Comparison of ENCODE assay signal across 8 cellular contexts in the genomic region with DNA sequence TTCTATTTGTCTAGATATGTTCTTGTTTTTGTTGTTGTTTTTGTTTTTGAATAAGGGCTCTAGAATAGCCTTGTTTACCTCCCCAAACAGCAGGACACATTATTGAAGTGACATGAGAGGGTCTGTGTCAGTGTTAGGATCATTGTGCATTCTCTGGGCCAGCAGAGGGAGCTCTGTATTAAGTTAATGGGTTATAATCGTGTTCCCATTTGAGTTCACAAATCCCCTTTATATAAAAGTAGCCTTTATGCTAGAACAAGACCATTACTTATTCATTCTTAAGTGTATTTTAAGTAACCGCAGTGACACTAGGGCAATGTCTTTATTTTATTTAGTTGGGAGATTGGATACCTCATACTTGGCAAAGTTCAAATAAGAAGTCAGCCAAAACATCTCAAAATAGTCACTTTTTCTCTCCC. TPM values are rescaled to one million over a fixed set of nuclear protein-coding genes. Genes with fewer than 3 reads are reported as not detected.
DNase-seq lines count a peak whose midpoint lies in the region; ATAC-seq, FAIRE-seq and TF ChIP-seq lines count a peak whose summit lies in the region.

No MANE protein-coding gene starts in this region.

- DNase-seq in CD8-positive, alpha-beta memory T cell, result peak; percentile 13 to 55 (median 19)
- peak; percentile 79 for DNase-seq in HS-27A (ENCODE audit: low read depth)
- DNase-seq in activated naive CD4-positive, alpha-beta T cell treated with anti-CD3 and anti-CD28 coated beads, Interleukin-2, amount 10 ng/mL, durations not matched to agents 7 days and 5 days, result peak; percentile 51
- peak; percentile 17 to 48 for DNase-seq in frontal cortex (ENCODE audit: low spot score in 2 of 2)

- no peaks in the 10 kb centered on the region for H3K9me2 ChIP-seq in OCI-LY1 (ENCODE audit: low read depth, low read length)

- H3K36me3 ChIP-seq in CD8-positive, alpha-beta memory T cell (ENCODE audit: insufficient read depth, low read length), result peaks cover 49% of the 10 kb centered on the region
- H3K36me3 ChIP-seq in OCI-LY1 (ENCODE audit: insufficient read depth, low read length), result peaks cover 74% of the 10 kb centered on the region
- H3K36me3 ChIP-seq in parathyroid adenoma (ENCODE audit: control insufficient read depth, insufficient read depth, low read length), result no peaks in the 10 kb centered on the region

- no peaks in the 10 kb centered on the region for H3K27me3 ChIP-seq in CD8-positive, alpha-beta memory T cell (ENCODE audit: insufficient read depth, low read length, poor library complexity, severe bottlenecking)
- H3K27me3 ChIP-seq in OCI-LY1 (ENCODE audit: insufficient read depth, low read length) (no peaks in the 10 kb centered on the region), parathyroid adenoma (ENCODE audit: control insufficient read depth, insufficient read depth, low read length) (no peaks in the 10 kb centered on the region)

- H3K4me1 ChIP-seq in CD8-positive, alpha-beta memory T cell (ENCODE audit: insufficient read depth, low read length), result peaks cover 32% of the 10 kb centered on the region
- no peaks in the 10 kb centered on the region for H3K4me1 ChIP-seq in OCI-LY1 (ENCODE audit: insufficient read depth, low read length, severe bottlenecking)
- no peaks in the 10 kb centered on the region for H3K4me1 ChIP-seq in parathyroid adenoma

- H3K9me3 ChIP-seq in CD8-positive, alpha-beta memory T cell (ENCODE audit: low read length), result no peaks in the 10 kb centered on the region
- no peaks in the 10 kb centered on the region for H3K9me3 ChIP-seq in OCI-LY1 (ENCODE audit: low read length)
- no peaks in the 10 kb centered on the region for H3K9me3 ChIP-seq in parathyroid adenoma (ENCODE audit: control insufficient read depth, low read length)

- H3K4me3 ChIP-seq in CD8-positive, alpha-beta memory T cell (ENCODE audit: low read length), result no peak overlapping the region
- H3K4me3 ChIP-seq in OCI-LY1 (ENCODE audit: low read depth, low read length, poor library complexity, severe bottlenecking) (no peak overlapping the region), parathyroid adenoma (ENCODE audit: low read depth, low read length) (no peak overlapping the region)

- POLR2A ChIA-PET in CD8-positive, alpha-beta memory T cell (lab: Charles Lee), result interaction anchor here (0.9 to 1.1 kb wide), 2 partner anchors 32 to 51 kb away, joined by 3 read pairs; partner anchors contain the start of gene TOMM34

- TF ChIP-seq CTCF in OCI-LY1 (IDR thresholded peaks at IDR 0.05; ENCODE audit: low read length), result peak; percentile 81
- peak; percentile 72 for TF ChIP-seq CTCF in parathyroid adenoma (IDR thresholded peaks at IDR 0.05)

- H2AFZ ChIP-seq in OCI-LY1 (ENCODE audit: low read length) (no peak overlapping the region), parathyroid adenoma (no peak overlapping the region)

- H3K4me1 Mint-ChIP-seq in CD8-positive, alpha-beta memory T cell, result peaks cover 64 to 83% (median 83%) of the 10 kb centered on the region in 3 donors
- H3K4me1 Mint-ChIP-seq in activated naive CD4-positive, alpha-beta T cell treated with anti-CD3 and anti-CD28 coated beads, Interleukin-2, amount 10 ng/mL, durations not matched to agents 7 days and 5 days, result peaks cover 24% of the 10 kb centered on the region

- H3K79me2 ChIP-seq in OCI-LY1 (ENCODE audit: insufficient read depth, low read length) (no peaks in the 10 kb centered on the region), parathyroid adenoma (no peaks in the 10 kb centered on the region)

- H3K27ac ChIP-seq in CD8-positive, alpha-beta memory T cell (ENCODE audit: low read depth, low read length), result no peak overlapping the region
- no peak overlapping the region for H3K27ac ChIP-seq in OCI-LY1 (ENCODE audit: low read depth, low read length, poor library complexity, severe bottlenecking)
- no peak overlapping the region for H3K27ac ChIP-seq in parathyroid adenoma

- H3K36me3 Mint-ChIP-seq in CD8-positive, alpha-beta memory T cell, result peaks cover 0 to 84% (median 19%) of the 10 kb centered on the region in 3 donors
- H3K36me3 Mint-ChIP-seq in activated naive CD4-positive, alpha-beta T cell treated with anti-CD3 and anti-CD28 coated beads, Interleukin-2, amount 10 ng/mL, durations not matched to agents 7 days and 5 days, result peaks cover 52% of the 10 kb centered on the region

- peak overlapping the region in 7 of 8 donors; percentile 4 to 80 (median 52) for H3K27ac Mint-ChIP-seq in CD8-positive, alpha-beta memory T cell
- no peak overlapping the region for H3K27ac Mint-ChIP-seq in activated naive CD4-positive, alpha-beta T cell treated with anti-CD3 and anti-CD28 coated beads, Interleukin-2, amount 10 ng/mL, durations not matched to agents 7 days and 5 days

- ATAC-seq in HG02870 (IDR thresholded peaks at IDR 0.05; ENCODE audit: unreplicated experiment) (no peak), HG02981 (IDR thresholded peaks at IDR 0.05; ENCODE audit: unreplicated experiment) (no peak)

- no peak overlapping the region for H3K9ac ChIP-seq in OCI-LY1 (ENCODE audit: low read length)
- no peak overlapping the region for H3K9ac ChIP-seq in parathyroid adenoma

- FAIRE-seq in frontal cortex (lab: Jason Lieb, UNC), result peak; percentile 72

- H3F3A ChIP-seq in OCI-LY1 (ENCODE audit: insufficient read depth, low read length), result no peaks in the 10 kb centered on the region

- H3K4me2 ChIP-seq in OCI-LY1 (ENCODE audit: low read length), result no peak overlapping the region
- H3K4me2 ChIP-seq in parathyroid adenoma (ENCODE audit: low read length), result no peak overlapping the region

- H3K9me3 Mint-ChIP-seq in CD8-positive, alpha-beta memory T cell, result no peaks in the 10 kb centered on the region
- no peaks in the 10 kb centered on the region for H3K9me3 Mint-ChIP-seq in activated naive CD4-positive, alpha-beta T cell treated with anti-CD3 and anti-CD28 coated beads, Interleukin-2, amount 10 ng/mL, durations not matched to agents 7 days and 5 days

- H4K20me1 ChIP-seq in OCI-LY1 (ENCODE audit: insufficient read depth, low read length), result no peaks in the 10 kb centered on the region

- no peaks in the 10 kb centered on the region for H3K27me3 Mint-ChIP-seq in CD8-positive, alpha-beta memory T cell
- no peaks in the 10 kb centered on the region for H3K27me3 Mint-ChIP-seq in activated naive CD4-positive, alpha-beta T cell treated with anti-CD3 and anti-CD28 coated beads, Interleukin-2, amount 10 ng/mL, durations not matched to agents 7 days and 5 days

- no peak overlapping the region for H3K4me3 Mint-ChIP-seq in CD8-positive, alpha-beta memory T cell
- no peak overlapping the region for H3K4me3 Mint-ChIP-seq in activated naive CD4-positive, alpha-beta T cell treated with anti-CD3 and anti-CD28 coated beads, Interleukin-2, amount 10 ng/mL, durations not matched to agents 7 days and 5 days

- CTCF ChIA-PET in CD8-positive, alpha-beta memory T cell (lab: Charles Lee), result interaction anchor here (0.6 to 2.4 kb wide), 15 partner anchors 9 to 505 kb away, joined by 3 to 28 read pairs (median 4); partner anchors contain the start of gene TOMM34
- CTCF ChIA-PET in activated naive CD4-positive, alpha-beta T cell treated with anti-CD3 and anti-CD28 coated beads, Interleukin-2, amount 10 ng/mL, durations not matched to agents 7 days and 5 days (lab: Charles Lee), result interaction anchor here (0.7 to 4.8 kb wide), 13 partner anchors 8 to 218 kb away, joined by 3 to 34 read pairs (median 4); partner anchors contain the start of gene TOMM34

RNA-seq across cellular contexts. Expression of gene STK4, which starts 44.8 kb away (rescaled TPM):
- 100 to 1,000 TPM; 200 to 210 TPM for total RNA-seq in CD8-positive, alpha-beta memory T cell
- polyA plus RNA-seq in CD8-positive, alpha-beta memory T cell, result 192 TPM
- total RNA-seq in frontal cortex, result 37.5 TPM

RNA-seq across cellular contexts. Expression of gene TOMM34, which starts 50.9 kb away (rescaled TPM):
- 10 to 100 TPM; 75.4 to 76.8 TPM for total RNA-seq in CD8-positive, alpha-beta memory T cell
- 21.0 TPM for polyA plus RNA-seq in CD8-positive, alpha-beta memory T cell
- 3.7 TPM for total RNA-seq in frontal cortex

Comparison
In these comparisons a context has a peak if more than half of its experiments do, and no peak if none do; other contexts are left out.
1. DNase-seq: peak in every context shown above with its lines; median percentile 79 in HS-27A; 51 in activated naive CD4-positive, alpha-beta T cell treated with anti-CD3 and anti-CD28 coated beads, Interleukin-2, amount 10 ng/mL, durations not matched to agents 7 days and 5 days; 32 in frontal cortex; 19 in CD8-positive, alpha-beta memory T cell.
2. RNA of gene TOMM34, which starts 50.9 kb away (total RNA-seq): 75.4 to 76.8 TPM in CD8-positive, alpha-beta memory T cell; 3.7 TPM in frontal cortex (single experiment); every median in the first group is over 10 times any median in the second.